In the genomic region with DNA sequence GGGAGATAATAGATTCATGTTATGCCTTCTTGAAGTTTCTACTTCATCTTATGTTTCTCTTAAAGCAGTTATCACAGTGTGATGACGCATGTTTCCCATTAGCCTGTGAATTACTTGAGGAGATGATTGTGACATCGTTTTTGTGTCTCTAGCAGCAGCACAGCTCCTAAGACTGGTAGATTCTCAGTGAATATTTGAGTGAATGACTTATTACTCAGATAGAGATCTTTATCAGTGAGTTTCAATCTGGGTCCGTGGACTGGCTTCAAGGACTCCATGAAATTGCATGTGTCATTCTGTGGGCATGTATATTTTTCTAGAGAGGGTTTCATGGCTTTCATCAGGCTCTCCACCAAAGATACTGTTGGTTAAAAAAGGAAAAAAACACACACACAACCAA, we compare ENCODE assay signal across 8 cellular contexts. TPM values are rescaled to one million over a fixed set of nuclear protein-coding genes. Genes with fewer than 3 reads are reported as not detected.
DNase-seq lines count a peak whose midpoint lies in the region; ATAC-seq and TF ChIP-seq lines count a peak whose summit lies in the region.

No MANE protein-coding gene starts in this region.

- H3K27ac ChIP-seq in PC-9, result peak overlapping the region; percentile 82
- peak overlapping the region; percentile 54 to 78 for H3K27ac ChIP-seq in coronary artery
- peak overlapping the region; percentile 48 to 95 (median 76) for H3K27ac ChIP-seq in sigmoid colon

- H3K4me1 ChIP-seq in PC-9 (replicated peaks; ENCODE audit: insufficient read depth) (peaks cover 44% of the 10 kb centered on the region), sigmoid colon (peaks cover 0 to 95% (median 93%) of the 10 kb centered on the region in 4 donors)

- no peak for TF ChIP-seq POLR2A in sigmoid colon (IDR thresholded peaks at IDR 0.05)

- peaks cover 31% of the 10 kb centered on the region for H3F3A ChIP-seq in PC-9 (ENCODE audit: insufficient read depth, low read depth)

- POLR2A ChIA-PET in PC-9 (lab: Charles Lee; ENCODE audit: unreplicated experiment) (no interaction called here), WTC11 (lab: Charles Lee) (no interaction called here)

- no peak overlapping the region for H3K27ac Mint-ChIP-seq in WTC11

- peak; percentile 48 for DNase-seq in Caki2 (ENCODE audit: low read depth)
- DNase-seq in PC-9, result peak in 1 of 2 experiments; percentile 93
- DNase-seq in coronary artery (ENCODE audit: low spot score), result no peak
- DNase-seq in sigmoid colon, result no peak
- DNase-seq in NCI-H82 (lab: John Stamatoyannopoulos, UW), result no peak
- no peak for DNase-seq in COR-L47 (lab: John Stamatoyannopoulos, UW)
- no peak for DNase-seq in RPMI8226
- no peak for DNase-seq in WTC11 (ENCODE audit: low spot score)

- no peak for TF ChIP-seq EP300 in sigmoid colon (IDR thresholded peaks at IDR 0.05)

- no peak overlapping the region for H3K4me3 Mint-ChIP-seq in WTC11

- no TSS peak for BruUV-seq in PC-9 (replicated peaks; lab: Mats Ljungman, UMichigan)

- H2AFZ ChIP-seq in PC-9, result no peak overlapping the region

- H3K9me3 ChIP-seq in PC-9 (ENCODE audit: insufficient read depth, low read depth), result no peaks in the 10 kb centered on the region
- H3K9me3 ChIP-seq in sigmoid colon, result no peaks in the 10 kb centered on the region

- peak overlapping the region; percentile 41 for H3K4me2 ChIP-seq in PC-9

- CTCF ChIA-PET in PC-9 (lab: Charles Lee), result no interaction called here
- CTCF ChIA-PET in WTC11 (lab: Charles Lee), result interaction anchor here (1.5 kb wide), 1 partner anchor 32 kb away, joined by 4 read pairs; no protein-coding TSS in a partner anchor

- peaks cover 5% of the 10 kb centered on the region for H3K36me3 Mint-ChIP-seq in WTC11

- intact Hi-C loops in PC-9 (cut with micrococcal nuclease; ENCODE audit: unreplicated experiment), result no loop called here
- intact Hi-C loops in sigmoid colon (cut with DNase I), result no loop called here

- no peaks in the 10 kb centered on the region for H3K27me3 ChIP-seq in PC-9 (ENCODE audit: insufficient read depth, low read depth)
- no peaks in the 10 kb centered on the region for H3K27me3 ChIP-seq in sigmoid colon

- in situ Hi-C loops in Caki2 (cut with HindIII; ENCODE audit: low pct_unique_long_range_greater_than_20kb, low sequenced_read_pairs), result no loop called here

- H3K9me3 Mint-ChIP-seq in WTC11, result peaks cover 8% of the 10 kb centered on the region; the same call in 1 of the 2 replicates

- no peaks in the 10 kb centered on the region for H3K27me3 Mint-ChIP-seq in WTC11 (ENCODE audit: low read depth)

- peaks cover 29% of the 10 kb centered on the region for H3K4me1 Mint-ChIP-seq in WTC11

- peaks cover 6% of the 10 kb centered on the region; the same call in 1 of the 2 replicates for H3K79me2 ChIP-seq in PC-9 (ENCODE audit: low read depth)

- no peaks in the 10 kb centered on the region for H3K9me2 ChIP-seq in PC-9 (ENCODE audit: insufficient read depth)

- no peak for ATAC-seq in WTC11

- no peaks in the 10 kb centered on the region for H4K20me1 ChIP-seq in PC-9 (ENCODE audit: insufficient read depth)

- no peak for TF ChIP-seq CTCF in PC-9 (conservative IDR thresholded peaks at IDR 0.05)
- TF ChIP-seq CTCF in coronary artery (IDR thresholded peaks at IDR 0.05), result no peak
- TF ChIP-seq CTCF in sigmoid colon (IDR thresholded peaks at IDR 0.05), result no peak
- TF ChIP-seq CTCF in WTC11 (IDR thresholded peaks at IDR 0.05), result no peak

- H3K4me3 ChIP-seq in PC-9 (no peak overlapping the region), coronary artery (no peak overlapping the region), sigmoid colon (no peak overlapping the region)

- no peaks in the 10 kb centered on the region for H3K36me3 ChIP-seq in PC-9 (ENCODE audit: low read depth)
- H3K36me3 ChIP-seq in sigmoid colon, result no peaks in the 10 kb centered on the region

- WGBS in sigmoid colon, 2 donors, result 66 to 73% methylated on average over 3 of the region's 3 CpGs

TF ChIP-seq in WTC11, 78 proteins besides CTCF, POLR2A, EP300 and RAD21:
- TF ChIP-seq RELA (CRISPR knock-in tag; IDR thresholded peaks at IDR 0.05; ENCODE audit: borderline replicate concordance) (no peak), TEAD4 (CRISPR knock-in tag; IDR thresholded peaks at IDR 0.05) (no peak), EMX1 (CRISPR knock-in tag; IDR thresholded peaks at IDR 0.05) (no peak), SOX15 (CRISPR knock-in tag; IDR thresholded peaks at IDR 0.05) (no peak), ZNF317 (CRISPR knock-in tag; IDR thresholded peaks at IDR 0.05; ENCODE audit: borderline replicate concordance, low read depth) (no peak), NR1H2 (CRISPR knock-in tag; IDR thresholded peaks at IDR 0.05) (no peak), TCF7 (CRISPR knock-in tag; IDR thresholded peaks at IDR 0.05; ENCODE audit: low read depth) (no peak), FOXP1 (CRISPR knock-in tag; IDR thresholded peaks at IDR 0.05; ENCODE audit: borderline replicate concordance) (no peak), GRHL2 (CRISPR knock-in tag; IDR thresholded peaks at IDR 0.05; ENCODE audit: insufficient replicate concordance, severe bottlenecking) (no peak)
- TF ChIP-seq, protein P1, sequence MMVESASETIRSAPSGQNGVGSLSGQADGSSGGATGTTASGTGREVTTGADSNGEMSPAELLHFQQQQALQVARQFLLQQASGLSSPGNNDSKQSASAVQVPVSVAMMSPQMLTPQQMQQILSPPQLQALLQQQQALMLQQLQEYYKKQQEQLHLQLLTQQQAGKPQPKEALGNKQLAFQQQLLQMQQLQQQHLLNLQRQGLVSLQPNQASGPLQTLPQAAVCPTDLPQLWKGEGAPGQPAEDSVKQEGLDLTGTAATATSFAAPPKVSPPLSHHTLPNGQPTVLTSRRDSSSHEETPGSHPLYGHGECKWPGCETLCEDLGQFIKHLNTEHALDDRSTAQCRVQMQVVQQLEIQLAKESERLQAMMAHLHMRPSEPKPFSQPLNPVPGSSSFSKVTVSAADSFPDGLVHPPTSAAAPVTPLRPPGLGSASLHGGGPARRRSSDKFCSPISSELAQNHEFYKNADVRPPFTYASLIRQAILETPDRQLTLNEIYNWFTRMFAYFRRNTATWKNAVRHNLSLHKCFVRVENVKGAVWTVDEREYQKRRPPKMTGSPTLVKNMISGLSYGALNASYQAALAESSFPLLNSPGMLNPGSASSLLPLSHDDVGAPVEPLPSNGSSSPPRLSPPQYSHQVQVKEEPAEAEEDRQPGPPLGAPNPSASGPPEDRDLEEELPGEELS (CRISPR knock-in tag; IDR thresholded peaks at IDR 0.05), result no peak
- TF ChIP-seq, protein P2, sequence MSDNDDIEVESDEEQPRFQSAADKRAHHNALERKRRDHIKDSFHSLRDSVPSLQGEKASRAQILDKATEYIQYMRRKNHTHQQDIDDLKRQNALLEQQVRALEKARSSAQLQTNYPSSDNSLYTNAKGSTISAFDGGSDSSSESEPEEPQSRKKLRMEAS (CRISPR knock-in tag; IDR thresholded peaks at IDR 0.05), result no peak

RNA-seq across cellular contexts. Expression of a gene that starts 29.9 kb away (rescaled TPM):
- 0.23 and 3.0 TPM in 2 replicates for total RNA-seq in Caki2 (2014; rRNA removed; shearing (Covaris generic); ENCODE audit: low replicate concordance)
- 11.6 and 12.9 TPM in 2 replicates for total RNA-seq in PC-9 (2021)
- 10 to 100 TPM; 25.8 to 35.7 (median 33.5) TPM for total RNA-seq in sigmoid colon
- polyA plus RNA-seq in sigmoid colon, result 10 to 100 TPM; 10.2 to 19.2 (median 15.1) TPM
- 2.2 to 3.1 TPM (median 2.5 TPM) in 3 replicates for total RNA-seq in WTC11 (2021)
